1 cellular context compared by ENCODE assay signal in the genomic region with DNA sequence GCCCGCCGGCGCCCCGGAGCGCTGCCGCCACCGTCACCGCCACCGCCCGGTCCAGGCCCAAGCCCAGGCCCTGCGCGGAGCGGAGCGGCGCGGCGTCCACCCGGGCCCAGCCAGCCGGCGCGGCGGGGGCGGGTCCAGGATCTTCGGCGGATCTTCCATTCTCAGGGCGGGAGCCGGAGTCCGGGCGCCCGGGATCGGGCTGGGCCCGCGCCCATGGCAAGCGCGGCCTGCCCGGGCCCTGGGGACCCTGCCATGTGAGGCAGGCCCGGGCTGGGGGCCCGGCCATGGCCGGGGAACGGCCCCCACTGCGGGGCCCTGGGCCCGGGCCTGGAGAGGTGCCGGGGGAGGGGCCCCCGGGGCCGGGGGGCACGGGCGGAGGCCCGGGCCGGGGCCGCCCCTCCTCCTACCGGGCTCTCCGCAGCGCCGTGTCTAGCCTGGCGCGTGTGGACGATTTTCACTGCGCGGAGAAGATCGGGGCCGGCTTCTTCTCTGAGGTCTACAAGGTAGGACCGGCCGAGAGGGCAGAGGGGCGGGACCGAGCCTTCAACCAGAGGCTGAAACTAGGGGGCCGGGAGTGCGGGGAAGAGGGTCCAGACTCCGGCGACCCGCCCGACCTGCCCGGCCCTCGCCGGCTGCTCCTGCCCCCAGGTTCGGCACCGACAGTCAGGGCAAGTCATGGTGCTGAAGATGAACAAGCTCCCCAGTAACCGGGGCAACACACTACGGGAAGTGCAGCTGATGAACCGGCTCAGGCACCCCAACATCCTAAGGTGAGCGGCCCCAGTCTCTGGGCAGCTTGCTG.
TF ChIP-seq lines count a peak whose summit lies in the region.

No MANE protein-coding gene starts in this region.

TF ChIP-seq in HepG2, 621 proteins besides CTCF, POLR2A, EP300 and RAD21 (continues in another document):
- TF ChIP-seq, protein P1, sequence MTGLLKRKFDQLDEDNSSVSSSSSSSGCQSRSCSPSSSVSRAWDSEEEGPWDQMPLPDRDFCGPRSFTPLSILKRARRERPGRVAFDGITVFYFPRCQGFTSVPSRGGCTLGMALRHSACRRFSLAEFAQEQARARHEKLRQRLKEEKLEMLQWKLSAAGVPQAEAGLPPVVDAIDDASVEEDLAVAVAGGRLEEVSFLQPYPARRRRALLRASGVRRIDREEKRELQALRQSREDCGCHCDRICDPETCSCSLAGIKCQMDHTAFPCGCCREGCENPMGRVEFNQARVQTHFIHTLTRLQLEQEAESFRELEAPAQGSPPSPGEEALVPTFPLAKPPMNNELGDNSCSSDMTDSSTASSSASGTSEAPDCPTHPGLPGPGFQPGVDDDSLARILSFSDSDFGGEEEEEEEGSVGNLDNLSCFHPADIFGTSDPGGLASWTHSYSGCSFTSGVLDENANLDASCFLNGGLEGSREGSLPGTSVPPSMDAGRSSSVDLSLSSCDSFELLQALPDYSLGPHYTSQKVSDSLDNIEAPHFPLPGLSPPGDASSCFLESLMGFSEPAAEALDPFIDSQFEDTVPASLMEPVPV (CRISPR knock-in tag; IDR thresholded peaks at IDR 0.05): 0 out of 2 replicates have a peak, but pooled peaks have one; percentile 25
- TF ChIP-seq ZNF550 (CRISPR knock-in tag; IDR thresholded peaks at IDR 0.05; ENCODE audit: borderline replicate concordance) (0 out of 2 replicates have a peak, but pooled peaks have one; percentile 72), ZNF768 (CRISPR knock-in tag; IDR thresholded peaks at IDR 0.05) (no peak), TCF12 (IDR thresholded peaks at IDR 0.05) (no peak), TCF12 (CRISPR knock-in tag; IDR thresholded peaks at IDR 0.05) (no peak), SKI (IDR thresholded peaks at IDR 0.05; ENCODE audit: partially characterized antibody) (no peak), ISX (CRISPR knock-in tag; conservative IDR thresholded peaks at IDR 0.05) (0 out of 2 replicates have a peak, but pooled peaks have one; percentile 1), SAP130 (CRISPR knock-in tag; IDR thresholded peaks at IDR 0.05; ENCODE audit: low read depth) (0 out of 2 replicates have a peak, but pooled peaks have one; percentile 17), ZNF577 (CRISPR knock-in tag; IDR thresholded peaks at IDR 0.05; ENCODE audit: borderline replicate concordance, low read depth) (no peak), TSC22D2 (CRISPR knock-in tag; IDR thresholded peaks at IDR 0.05; ENCODE audit: borderline replicate concordance) (no peak), ZNF138 (CRISPR knock-in tag; IDR thresholded peaks at IDR 0.05; ENCODE audit: low read depth) (no peak), ZNF782 (CRISPR knock-in tag; IDR thresholded peaks at IDR 0.05; ENCODE audit: borderline replicate concordance) (no peak), HNRNPH1 (optimal IDR thresholded peaks at IDR 0.05; ENCODE audit: low read depth, low read length) (no peak), RFXAP (CRISPR knock-in tag; IDR thresholded peaks at IDR 0.05; ENCODE audit: borderline replicate concordance) (no peak), THAP11 (CRISPR knock-in tag; IDR thresholded peaks at IDR 0.05) (no peak), NR2F1 (CRISPR knock-in tag; IDR thresholded peaks at IDR 0.05) (no peak), ZNF883 (CRISPR knock-in tag; IDR thresholded peaks at IDR 0.05; ENCODE audit: not compliant biosample characterization) (no peak), ZNF709 (CRISPR knock-in tag; IDR thresholded peaks at IDR 0.05) (no peak), SALL2 (CRISPR knock-in tag; IDR thresholded peaks at IDR 0.05) (no peak), PPARG (CRISPR knock-in tag; conservative IDR thresholded peaks at IDR 0.05) (no peak), ATM (IDR thresholded peaks at IDR 0.05; ENCODE audit: borderline replicate concordance) (no peak), PCBP2 (optimal IDR thresholded peaks at IDR 0.05; ENCODE audit: low read depth, low read length, poor library complexity, severe bottlenecking) (no peak), KLF13 (CRISPR knock-in tag; IDR thresholded peaks at IDR 0.05) (no peak), ZKSCAN5 (CRISPR knock-in tag; IDR thresholded peaks at IDR 0.05) (no peak), ZNF766 (CRISPR knock-in tag; IDR thresholded peaks at IDR 0.05; ENCODE audit: borderline replicate concordance) (0 out of 2 replicates have a peak, but pooled peaks have one; percentile 22), SRF (IDR thresholded peaks at IDR 0.05; ENCODE audit: low read depth, low read length) (no peak), NAIF1 (CRISPR knock-in tag; IDR thresholded peaks at IDR 0.05; ENCODE audit: borderline replicate concordance) (no peak), JARID2 (CRISPR knock-in tag; IDR thresholded peaks at IDR 0.05; ENCODE audit: insufficient replicate concordance) (no peak), IKZF4 (CRISPR knock-in tag; IDR thresholded peaks at IDR 0.05; ENCODE audit: borderline replicate concordance, low read depth, not compliant biosample characterization) (no peak), PCBP1 (IDR thresholded peaks at IDR 0.05; ENCODE audit: borderline replicate concordance, low read depth, low read length) (no peak), ZNF446 (CRISPR knock-in tag; IDR thresholded peaks at IDR 0.05) (no peak), GTF2F1 (IDR thresholded peaks at IDR 0.05; ENCODE audit: low read length) (no peak), CBX1 (IDR thresholded peaks at IDR 0.05; ENCODE audit: low read depth) (no peak), ZNF460 (CRISPR knock-in tag; IDR thresholded peaks at IDR 0.05; ENCODE audit: borderline replicate concordance) (no peak)
- TF ChIP-seq, protein P2, sequence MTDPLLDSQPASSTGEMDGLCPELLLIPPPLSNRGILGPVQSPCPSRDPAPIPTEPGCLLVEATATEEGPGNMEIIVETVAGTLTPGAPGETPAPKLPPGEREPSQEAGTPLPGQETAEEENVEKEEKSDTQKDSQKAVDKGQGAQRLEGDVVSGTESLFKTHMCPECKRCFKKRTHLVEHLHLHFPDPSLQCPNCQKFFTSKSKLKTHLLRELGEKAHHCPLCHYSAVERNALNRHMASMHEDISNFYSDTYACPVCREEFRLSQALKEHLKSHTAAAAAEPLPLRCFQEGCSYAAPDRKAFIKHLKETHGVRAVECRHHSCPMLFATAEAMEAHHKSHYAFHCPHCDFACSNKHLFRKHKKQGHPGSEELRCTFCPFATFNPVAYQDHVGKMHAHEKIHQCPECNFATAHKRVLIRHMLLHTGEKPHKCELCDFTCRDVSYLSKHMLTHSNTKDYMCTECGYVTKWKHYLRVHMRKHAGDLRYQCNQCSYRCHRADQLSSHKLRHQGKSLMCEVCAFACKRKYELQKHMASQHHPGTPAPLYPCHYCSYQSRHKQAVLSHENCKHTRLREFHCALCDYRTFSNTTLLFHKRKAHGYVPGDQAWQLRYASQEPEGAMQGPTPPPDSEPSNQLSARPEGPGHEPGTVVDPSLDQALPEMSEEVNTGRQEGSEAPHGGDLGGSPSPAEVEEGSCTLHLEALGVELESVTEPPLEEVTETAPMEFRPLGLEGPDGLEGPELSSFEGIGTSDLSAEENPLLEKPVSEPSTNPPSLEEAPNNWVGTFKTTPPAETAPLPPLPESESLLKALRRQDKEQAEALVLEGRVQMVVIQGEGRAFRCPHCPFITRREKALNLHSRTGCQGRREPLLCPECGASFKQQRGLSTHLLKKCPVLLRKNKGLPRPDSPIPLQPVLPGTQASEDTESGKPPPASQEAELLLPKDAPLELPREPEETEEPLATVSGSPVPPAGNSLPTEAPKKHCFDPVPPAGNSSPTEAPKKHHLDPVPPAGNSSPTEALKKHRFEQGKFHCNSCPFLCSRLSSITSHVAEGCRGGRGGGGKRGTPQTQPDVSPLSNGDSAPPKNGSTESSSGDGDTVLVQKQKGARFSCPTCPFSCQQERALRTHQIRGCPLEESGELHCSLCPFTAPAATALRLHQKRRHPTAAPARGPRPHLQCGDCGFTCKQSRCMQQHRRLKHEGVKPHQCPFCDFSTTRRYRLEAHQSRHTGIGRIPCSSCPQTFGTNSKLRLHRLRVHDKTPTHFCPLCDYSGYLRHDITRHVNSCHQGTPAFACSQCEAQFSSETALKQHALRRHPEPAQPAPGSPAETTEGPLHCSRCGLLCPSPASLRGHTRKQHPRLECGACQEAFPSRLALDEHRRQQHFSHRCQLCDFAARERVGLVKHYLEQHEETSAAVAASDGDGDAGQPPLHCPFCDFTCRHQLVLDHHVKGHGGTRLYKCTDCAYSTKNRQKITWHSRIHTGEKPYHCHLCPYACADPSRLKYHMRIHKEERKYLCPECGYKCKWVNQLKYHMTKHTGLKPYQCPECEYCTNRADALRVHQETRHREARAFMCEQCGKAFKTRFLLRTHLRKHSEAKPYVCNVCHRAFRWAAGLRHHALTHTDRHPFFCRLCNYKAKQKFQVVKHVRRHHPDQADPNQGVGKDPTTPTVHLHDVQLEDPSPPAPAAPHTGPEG (CRISPR knock-in tag; IDR thresholded peaks at IDR 0.05): peak; percentile 6; the same call in 1 of the 2 replicates
- TF ChIP-seq, protein P3, sequence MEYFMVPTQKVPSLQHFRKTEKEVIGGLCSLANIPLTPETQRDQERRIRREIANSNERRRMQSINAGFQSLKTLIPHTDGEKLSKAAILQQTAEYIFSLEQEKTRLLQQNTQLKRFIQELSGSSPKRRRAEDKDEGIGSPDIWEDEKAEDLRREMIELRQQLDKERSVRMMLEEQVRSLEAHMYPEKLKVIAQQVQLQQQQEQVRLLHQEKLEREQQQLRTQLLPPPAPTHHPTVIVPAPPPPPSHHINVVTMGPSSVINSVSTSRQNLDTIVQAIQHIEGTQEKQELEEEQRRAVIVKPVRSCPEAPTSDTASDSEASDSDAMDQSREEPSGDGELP (IDR thresholded peaks at IDR 0.05; ENCODE audit: borderline replicate concordance, low read depth): 0 out of 2 replicates have a peak, but pooled peaks have one; percentile 13
- TF ChIP-seq, protein P4, sequence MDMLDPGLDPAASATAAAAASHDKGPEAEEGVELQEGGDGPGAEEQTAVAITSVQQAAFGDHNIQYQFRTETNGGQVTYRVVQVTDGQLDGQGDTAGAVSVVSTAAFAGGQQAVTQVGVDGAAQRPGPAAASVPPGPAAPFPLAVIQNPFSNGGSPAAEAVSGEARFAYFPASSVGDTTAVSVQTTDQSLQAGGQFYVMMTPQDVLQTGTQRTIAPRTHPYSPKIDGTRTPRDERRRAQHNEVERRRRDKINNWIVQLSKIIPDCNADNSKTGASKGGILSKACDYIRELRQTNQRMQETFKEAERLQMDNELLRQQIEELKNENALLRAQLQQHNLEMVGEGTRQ (IDR thresholded peaks at IDR 0.05; ENCODE audit: low read depth, low read length): no peak
- TF ChIP-seq, protein P4 (CRISPR knock-in tag; IDR thresholded peaks at IDR 0.05; ENCODE audit: borderline replicate concordance): no peak
- TF ChIP-seq, protein P5, sequence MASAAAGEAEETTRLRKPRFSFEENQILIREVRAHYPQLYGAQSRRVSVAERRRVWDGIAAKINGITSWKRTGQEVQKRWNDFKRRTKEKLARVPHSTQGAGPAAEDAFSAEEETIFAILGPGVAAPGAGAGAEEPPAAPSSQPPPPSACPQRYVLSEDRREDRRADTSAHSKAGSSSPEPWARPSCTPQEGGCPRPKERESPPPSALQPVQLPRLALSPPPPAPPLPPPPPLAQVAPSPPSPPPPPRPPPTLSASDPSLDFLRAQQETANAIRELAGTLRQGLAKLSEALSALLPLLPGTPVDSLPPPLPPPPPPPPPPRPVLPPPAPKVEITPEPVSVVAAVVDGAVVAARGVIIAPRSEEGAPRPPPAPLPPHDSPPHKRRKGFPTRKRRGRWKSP (CRISPR knock-in tag; IDR thresholded peaks at IDR 0.05): 0 out of 2 replicates have a peak, but pooled peaks have one; percentile 41
- TF ChIP-seq, protein P6, sequence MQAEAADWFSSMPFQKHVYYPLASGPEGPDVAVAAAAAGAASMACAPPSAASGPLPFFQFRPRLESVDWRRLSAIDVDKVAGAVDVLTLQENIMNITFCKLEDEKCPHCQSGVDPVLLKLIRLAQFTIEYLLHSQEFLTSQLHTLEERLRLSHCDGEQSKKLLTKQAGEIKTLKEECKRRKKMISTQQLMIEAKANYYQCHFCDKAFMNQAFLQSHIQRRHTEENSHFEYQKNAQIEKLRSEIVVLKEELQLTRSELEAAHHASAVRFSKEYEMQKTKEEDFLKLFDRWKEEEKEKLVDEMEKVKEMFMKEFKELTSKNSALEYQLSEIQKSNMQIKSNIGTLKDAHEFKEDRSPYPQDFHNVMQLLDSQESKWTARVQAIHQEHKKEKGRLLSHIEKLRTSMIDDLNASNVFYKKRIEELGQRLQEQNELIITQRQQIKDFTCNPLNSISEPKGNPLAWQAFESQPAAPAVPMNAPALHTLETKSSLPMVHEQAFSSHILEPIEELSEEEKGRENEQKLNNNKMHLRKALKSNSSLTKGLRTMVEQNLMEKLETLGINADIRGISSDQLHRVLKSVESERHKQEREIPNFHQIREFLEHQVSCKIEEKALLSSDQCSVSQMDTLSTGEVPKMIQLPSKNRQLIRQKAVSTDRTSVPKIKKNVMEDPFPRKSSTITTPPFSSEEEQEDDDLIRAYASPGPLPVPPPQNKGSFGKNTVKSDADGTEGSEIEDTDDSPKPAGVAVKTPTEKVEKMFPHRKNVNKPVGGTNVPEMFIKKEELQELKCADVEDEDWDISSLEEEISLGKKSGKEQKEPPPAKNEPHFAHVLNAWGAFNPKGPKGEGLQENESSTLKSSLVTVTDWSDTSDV (CRISPR knock-in tag; IDR thresholded peaks at IDR 0.05): no peak
- TF ChIP-seq, protein P7, sequence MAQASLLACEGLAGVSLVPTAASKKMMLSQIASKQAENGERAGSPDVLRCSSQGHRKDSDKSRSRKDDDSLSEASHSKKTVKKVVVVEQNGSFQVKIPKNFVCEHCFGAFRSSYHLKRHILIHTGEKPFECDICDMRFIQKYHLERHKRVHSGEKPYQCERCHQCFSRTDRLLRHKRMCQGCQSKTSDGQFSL (CRISPR knock-in tag; IDR thresholded peaks at IDR 0.05): no peak
- TF ChIP-seq, protein P8, sequence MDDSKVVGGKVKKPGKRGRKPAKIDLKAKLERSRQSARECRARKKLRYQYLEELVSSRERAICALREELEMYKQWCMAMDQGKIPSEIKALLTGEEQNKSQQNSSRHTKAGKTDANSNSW (CRISPR knock-in tag; IDR thresholded peaks at IDR 0.05; ENCODE audit: borderline replicate concordance): no peak
- TF ChIP-seq, protein P9, sequence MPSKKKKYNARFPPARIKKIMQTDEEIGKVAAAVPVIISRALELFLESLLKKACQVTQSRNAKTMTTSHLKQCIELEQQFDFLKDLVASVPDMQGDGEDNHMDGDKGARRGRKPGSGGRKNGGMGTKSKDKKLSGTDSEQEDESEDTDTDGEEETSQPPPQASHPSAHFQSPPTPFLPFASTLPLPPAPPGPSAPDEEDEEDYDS (CRISPR knock-in tag; IDR thresholded peaks at IDR 0.05): no peak
- TF ChIP-seq, protein P10, sequence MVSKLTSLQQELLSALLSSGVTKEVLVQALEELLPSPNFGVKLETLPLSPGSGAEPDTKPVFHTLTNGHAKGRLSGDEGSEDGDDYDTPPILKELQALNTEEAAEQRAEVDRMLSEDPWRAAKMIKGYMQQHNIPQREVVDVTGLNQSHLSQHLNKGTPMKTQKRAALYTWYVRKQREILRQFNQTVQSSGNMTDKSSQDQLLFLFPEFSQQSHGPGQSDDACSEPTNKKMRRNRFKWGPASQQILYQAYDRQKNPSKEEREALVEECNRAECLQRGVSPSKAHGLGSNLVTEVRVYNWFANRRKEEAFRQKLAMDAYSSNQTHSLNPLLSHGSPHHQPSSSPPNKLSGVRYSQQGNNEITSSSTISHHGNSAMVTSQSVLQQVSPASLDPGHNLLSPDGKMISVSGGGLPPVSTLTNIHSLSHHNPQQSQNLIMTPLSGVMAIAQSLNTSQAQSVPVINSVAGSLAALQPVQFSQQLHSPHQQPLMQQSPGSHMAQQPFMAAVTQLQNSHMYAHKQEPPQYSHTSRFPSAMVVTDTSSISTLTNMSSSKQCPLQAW (CRISPR knock-in tag; IDR thresholded peaks at IDR 0.05): no peak
